ENCODE assay signal across 27 cellular contexts in the genomic region with DNA sequence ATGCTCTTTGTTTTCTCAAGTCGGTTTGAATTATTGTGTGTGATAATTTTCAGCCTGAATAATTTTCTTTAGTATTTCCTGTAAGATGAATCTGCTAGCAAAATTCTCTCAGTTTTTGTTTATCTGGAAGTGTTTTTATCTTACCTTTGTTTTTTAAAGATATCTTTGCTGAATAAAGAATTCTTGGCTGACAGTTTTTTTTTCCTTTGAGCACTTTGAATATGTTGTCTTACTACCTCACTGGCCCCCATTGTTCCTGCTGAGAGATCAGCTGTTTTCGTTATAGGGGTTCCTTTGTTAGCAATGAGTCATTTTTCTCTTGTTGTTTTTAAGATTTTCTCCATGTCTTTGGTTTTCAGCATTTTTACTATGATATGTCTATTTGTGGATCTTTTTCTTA.
DNase-seq lines count a peak whose midpoint lies in the region; ATAC-seq and FAIRE-seq lines count a peak whose summit lies in the region.
"Had no signal": no experiment of that assay in that cellular context is flagged by ENCODE, and none has a peak within 500 bp of the region (broad histone marks: within the 10 kb centered on the region; RNA-seq: fewer than 3 reads in every experiment).

No MANE protein-coding gene starts in this region.

- H3K27ac Mint-ChIP-seq in activated T-helper 2 cell treated with anti-CD3 and anti-CD28 coated beads, Interferon-gamma antibody, Interleukin-2, Interleukin-4, amounts not matched to agents 10 μg/mL and 5 μg/mL and 100 μg/mL, durations not matched to agents 14 hours and 24 hours and 36 hours, result peak overlapping the region; percentile 12
- H3K27ac Mint-ChIP-seq: CD14-positive monocyte; CD4-positive, alpha-beta T cell; CD8-positive, alpha-beta memory T cell; GM23338; H9; HFFc6 had no signal

- no peak overlapping the region for H2BK120ac ChIP-seq in neuronal stem cell (ENCODE audit: low read depth, low read length)

- H3K14ac ChIP-seq in neuronal stem cell (ENCODE audit: low read length), result no peak overlapping the region

- peak overlapping the region; percentile 60 for H3K9ac ChIP-seq in neuronal stem cell (ENCODE audit: low read depth, low read length, poor library complexity)
- H3K9ac ChIP-seq: BLaER1 treated with 17β-estradiol and CSF1 and Interleukin-3, amounts not matched to agents 10 nM and 100 nM had no signal

- H3K4me2 ChIP-seq in neuronal stem cell (ENCODE audit: insufficient read depth, low read length, poor library complexity, severe bottlenecking), result no peak overlapping the region
- H3K4me2 ChIP-seq: A549; BLaER1 treated with 17β-estradiol and CSF1 and Interleukin-3, amounts not matched to agents 10 nM and 100 nM; GM23338 had no signal

- H3K27me3 ChIP-seq in neuronal stem cell (ENCODE audit: control insufficient read depth in 3 of 3, insufficient read depth in 3 of 3, low read depth in 1 of 3, low read length in 3 of 3), result peaks cover 0 to 8% (median 0%) of the 10 kb centered on the region in 3 experiments
- H3K27me3 ChIP-seq: BLaER1 treated with 17β-estradiol and CSF1 and Interleukin-3, amounts not matched to agents 10 nM and 100 nM had no signal

- peaks cover 52% of the 10 kb centered on the region for H3K9me3 Mint-ChIP-seq in activated T-helper 2 cell treated with anti-CD3 and anti-CD28 coated beads, Interferon-gamma antibody, Interleukin-2, Interleukin-4, amounts not matched to agents 10 μg/mL and 5 μg/mL and 100 μg/mL, durations not matched to agents 14 hours and 24 hours and 36 hours

- no peak overlapping the region for H4K91ac ChIP-seq in neuronal stem cell (ENCODE audit: low read depth, low read length, poor library complexity)

- H3K27me3 Mint-ChIP-seq in activated T-helper 2 cell treated with anti-CD3 and anti-CD28 coated beads, Interferon-gamma antibody, Interleukin-2, Interleukin-4, amounts not matched to agents 10 μg/mL and 5 μg/mL and 100 μg/mL, durations not matched to agents 14 hours and 24 hours and 36 hours (ENCODE audit: low read depth), result no peaks in the 10 kb centered on the region
- H3K27me3 Mint-ChIP-seq: CD4-positive, alpha-beta T cell had no signal

- no peaks in the 10 kb centered on the region for H3K79me1 ChIP-seq in neuronal stem cell (ENCODE audit: low read depth, low read length)

- no CpG with 5 or more reads among the region's 2 CpGs for WGBS in neuronal stem cell (ENCODE audit: extremely low coverage in 2 of 2, insufficient read length in 2 of 2, insufficient replicate concordance in 1 of 2), 2 donors

- no peak overlapping the region for H3K18ac ChIP-seq in neuronal stem cell (ENCODE audit: low read length)

- no peak overlapping the region for H2BK5ac ChIP-seq in neuronal stem cell (ENCODE audit: low read length)

- H3K4ac ChIP-seq in neuronal stem cell (ENCODE audit: low read length), result no peak overlapping the region

- peak; percentile 46 for FAIRE-seq in A204.1 (lab: Jason Lieb, UNC)
- FAIRE-seq: A549, D721Med, GM12891, GM18507 had no signal

- H3K36me3 ChIP-seq in neuronal stem cell (replicated peaks in 1 of 2; ENCODE audit: control insufficient read depth in 2 of 2, insufficient read depth in 2 of 2, low read length in 2 of 2), result no peaks in the 10 kb centered on the region
- H3K36me3 ChIP-seq: BE2C had no signal

- H3K9me3 ChIP-seq in neuronal stem cell (replicated peaks in 1 of 2; ENCODE audit: control insufficient read depth in 2 of 2, insufficient read depth in 1 of 2, low read depth in 1 of 2, low read length in 2 of 2), result peaks cover 2 to 10% of the 10 kb centered on the region in 2 donors
- H3K9me3 ChIP-seq: BE2C had no signal

- no peak overlapping the region for H3K4me3 Mint-ChIP-seq in activated T-helper 2 cell treated with anti-CD3 and anti-CD28 coated beads, Interferon-gamma antibody, Interleukin-2, Interleukin-4, amounts not matched to agents 10 μg/mL and 5 μg/mL and 100 μg/mL, durations not matched to agents 14 hours and 24 hours and 36 hours (ENCODE audit: low read depth)
- H3K4me3 Mint-ChIP-seq: CD14-positive monocyte; CD4-positive, alpha-beta T cell; CD8-positive, alpha-beta memory T cell; GM23338; H9; HFFc6 had no signal

- ATAC-seq in left cardiac atrium, result no peak
- ATAC-seq: A549, GM23338, HCT116 had no signal

- H2BK15ac ChIP-seq in neuronal stem cell (ENCODE audit: low read length), result no peak overlapping the region

- intact Hi-C loops in activated T-helper 2 cell treated with anti-CD3 and anti-CD28 coated beads, Interferon-gamma antibody, Interleukin-2, Interleukin-4, amounts not matched to agents 10 μg/mL and 5 μg/mL and 100 μg/mL, durations not matched to agents 14 hours and 24 hours and 36 hours (cut with micrococcal nuclease), result no loop called here
- intact Hi-C loops in left cardiac atrium (cut with DNase I), result no loop called here

- H2AK5ac ChIP-seq in neuronal stem cell (ENCODE audit: low read depth, low read length), result no peak overlapping the region

- no peak overlapping the region for H2AFZ ChIP-seq in neuronal stem cell (ENCODE audit: low read length)
- H2AFZ ChIP-seq: GM23338 had no signal

- H4K8ac ChIP-seq in neuronal stem cell (ENCODE audit: low read depth, low read length), result no peak overlapping the region

- DNase-seq in HT1080 (ENCODE audit: low read depth) (peak; percentile 16), neuronal stem cell (ENCODE audit: low spot score) (no peak), left cardiac atrium (no peak), NCI-H146 treated with DMSO at 0.1 percent for 48 hours (lab: John Stamatoyannopoulos, UW; ENCODE audit: unreplicated experiment) (no peak), NCI-H1105 (lab: John Stamatoyannopoulos, UW) (no peak)
- no peak for DNase-seq in activated T-helper 2 cell treated with anti-CD3 and anti-CD28 coated beads, Interferon-gamma antibody, Interleukin-2, Interleukin-4, amounts not matched to agents 10 μg/mL and 5 μg/mL and 100 μg/mL, durations not matched to agents 14 hours and 24 hours and 36 hours (ENCODE audit: low spot score)
- DNase-seq: ACHN; AML-193; BE2C; CD4-positive, alpha-beta T cell; CD8-positive, alpha-beta memory T cell; DMS 273 treated with DMSO at 0.1 percent for 48 hours; DMS79; EL; GF-D8; H9; HFFc6 had no signal

- no peak overlapping the region for H2BK12ac ChIP-seq in neuronal stem cell (ENCODE audit: low read length)

- H3K4me1 ChIP-seq in neuronal stem cell (ENCODE audit: control insufficient read depth in 2 of 2, insufficient read depth in 1 of 2, low read depth in 1 of 2, low read length in 2 of 2), result no peaks in the 10 kb centered on the region
- H3K4me1 ChIP-seq: A549; BE2C; BLaER1 treated with 17β-estradiol and CSF1 and Interleukin-3, amounts not matched to agents 10 nM and 100 nM had no signal

- H3K27ac ChIP-seq in neuronal stem cell (replicated peaks; ENCODE audit: low read length), result no peak overlapping the region
- H3K27ac ChIP-seq: 22Rv1; A549; BLaER1 treated with 17β-estradiol and CSF1 and Interleukin-3, amounts not matched to agents 10 nM and 100 nM had no signal

- H3K4me1 Mint-ChIP-seq in activated T-helper 2 cell treated with anti-CD3 and anti-CD28 coated beads, Interferon-gamma antibody, Interleukin-2, Interleukin-4, amounts not matched to agents 10 μg/mL and 5 μg/mL and 100 μg/mL, durations not matched to agents 14 hours and 24 hours and 36 hours (ENCODE audit: low read depth), result peaks cover 9% of the 10 kb centered on the region
- H3K4me1 Mint-ChIP-seq: CD14-positive monocyte; CD8-positive, alpha-beta memory T cell; GM23338; H9 had no signal

- peaks cover 52% of the 10 kb centered on the region for H3K36me3 Mint-ChIP-seq in activated T-helper 2 cell treated with anti-CD3 and anti-CD28 coated beads, Interferon-gamma antibody, Interleukin-2, Interleukin-4, amounts not matched to agents 10 μg/mL and 5 μg/mL and 100 μg/mL, durations not matched to agents 14 hours and 24 hours and 36 hours (ENCODE audit: low read depth)
- H3K36me3 Mint-ChIP-seq: CD14-positive monocyte had no signal

- H3K4me3 ChIP-seq in neuronal stem cell (ENCODE audit: low read length in 2 of 2), result no peak overlapping the region
- H3K4me3 ChIP-seq: A549; BLaER1 treated with 17β-estradiol and CSF1 and Interleukin-3, amounts not matched to agents 10 nM and 100 nM; GM23338 had no signal

- H3K23ac ChIP-seq in neuronal stem cell (ENCODE audit: low read depth, low read length, poor library complexity), result no peak overlapping the region
